In genomic region chr3:128845695-128846491, GRCh38 we compare ENCODE assay signal across 8 cellular contexts. TPM values are rescaled to one million over a fixed set of nuclear protein-coding genes. Genes with fewer than 3 reads are reported as not detected.
DNase-seq lines count a peak whose midpoint lies in the region; ATAC-seq and TF ChIP-seq lines count a peak whose summit lies in the region.

No MANE protein-coding gene starts in this region.

- TF ChIP-seq CTCF in HEK293 (tag by site-specific recombination; IDR thresholded peaks at IDR 0.05) (peak; percentile 69), body of pancreas (IDR thresholded peaks at IDR 0.05) (peak; percentile 30 to 55 (median 40)), gastrocnemius medialis (IDR thresholded peaks at IDR 0.05 in 4 of 5, conservative IDR thresholded peaks at IDR 0.05 in 1 of 5) (peak; percentile 60 to 90 (median 86))

- no peaks in the 10 kb centered on the region for H3K27me3 ChIP-seq in body of pancreas
- H3K27me3 ChIP-seq in iPS DF 6.9 (ENCODE audit: control insufficient read depth, insufficient read depth, low read length), result no peaks in the 10 kb centered on the region
- no peaks in the 10 kb centered on the region for H3K27me3 ChIP-seq in gastrocnemius medialis

- peaks cover 4% of the 10 kb centered on the region for H3K4me1 ChIP-seq in HEK293 (ENCODE audit: control insufficient read depth, insufficient read depth, low read length)
- peaks cover 10% of the 10 kb centered on the region for H3K4me1 ChIP-seq in body of pancreas
- H3K4me1 ChIP-seq in iPS DF 6.9 (ENCODE audit: control insufficient read depth, insufficient read depth, low read length), result peaks cover 2% of the 10 kb centered on the region; the same call in 1 of the 2 replicates
- H3K4me1 ChIP-seq in gastrocnemius medialis, result peaks cover 7 to 12% of the 10 kb centered on the region in 2 donors

- intact Hi-C loops in body of pancreas (cut with DNase I), result no loop called here
- intact Hi-C loops in gastrocnemius medialis (cut with DNase I; ENCODE audit: low total_unique reads), result loop anchor here (1.0 kb wide), 3 partner anchors 61 to 228 kb away; no protein-coding TSS in a partner anchor

- ATAC-seq in body of pancreas (peak; percentile 83), gastrocnemius medialis (peak; percentile 67 to 87)

- no peak for TF ChIP-seq POLR2A in body of pancreas (IDR thresholded peaks at IDR 0.05)
- TF ChIP-seq POLR2A in gastrocnemius medialis (IDR thresholded peaks at IDR 0.05), result no peak

- no peaks in the 10 kb centered on the region for H3K36me3 ChIP-seq in HEK293 (ENCODE audit: control insufficient read depth in 2 of 2, insufficient read depth in 1 of 2, low read length in 2 of 2)
- H3K36me3 ChIP-seq in body of pancreas (replicated peaks in 1 of 2; ENCODE audit: insufficient read depth in 1 of 2, low read depth in 2 of 2), result no peaks in the 10 kb centered on the region
- no peaks in the 10 kb centered on the region for H3K36me3 ChIP-seq in iPS DF 6.9 (ENCODE audit: control insufficient read depth, insufficient read depth, low read length)
- H3K36me3 ChIP-seq in gastrocnemius medialis, result no peaks in the 10 kb centered on the region

- H3K9me3 ChIP-seq in HEK293 (ENCODE audit: control insufficient read depth, insufficient read depth, low read depth, low read length), result no peaks in the 10 kb centered on the region
- H3K9me3 ChIP-seq in body of pancreas, result no peaks in the 10 kb centered on the region
- no peaks in the 10 kb centered on the region for H3K9me3 ChIP-seq in iPS DF 6.9 (ENCODE audit: control insufficient read depth, insufficient read depth, low read length)
- no peaks in the 10 kb centered on the region for H3K9me3 ChIP-seq in gastrocnemius medialis

- POLR2A ChIA-PET in HEK293 (lab: Yijun Ruan, JAX), result no interaction called here

- DNase-seq in ELR (ENCODE audit: low read depth) (peak; percentile 81), NCI-H1436 (lab: John Stamatoyannopoulos, UW) (peak; percentile 87), UCSD-AML1 (lab: John Stamatoyannopoulos, UW; ENCODE audit: unreplicated experiment) (peak; percentile 94), body of pancreas (peak; percentile 76 to 85 (median 82)), iPS DF 6.9 (ENCODE audit: low read depth, low spot score) (peak; percentile 57), gastrocnemius medialis (peak; percentile 67 to 86), NCI-H510A (lab: John Stamatoyannopoulos, UW) (no peak)

- H3K4me3 ChIP-seq in HEK293 (ENCODE audit: low read depth, low read length) (peak overlapping the region; percentile 16), body of pancreas (no peak overlapping the region), iPS DF 6.9 (ENCODE audit: low read length) (no peak overlapping the region), gastrocnemius medialis (peak overlapping the region; percentile 46 to 70 (median 52))

- CTCF ChIA-PET in HEK293 (lab: Yijun Ruan, JAX), result interaction anchor here (0.6 to 2.2 kb wide), 15 partner anchors 10 to 337 kb away, joined by 3 to 6 read pairs (median 4); no protein-coding TSS in a partner anchor

- H3K27ac ChIP-seq in HEK293 (ENCODE audit: extremely low read depth, low read depth, low read length), result peak overlapping the region; percentile 30; the same call in 1 of the 2 replicates
- H3K27ac ChIP-seq in body of pancreas, result no peak overlapping the region
- H3K27ac ChIP-seq in iPS DF 6.9 (ENCODE audit: low read length), result no peak overlapping the region
- H3K27ac ChIP-seq in gastrocnemius medialis, result peak overlapping the region; percentile 78 to 90 (median 84)

- in situ Hi-C loops in gastrocnemius medialis (cut with MboI; ENCODE audit: low sequenced_read_pairs in 4 of 4), result loop anchor here in 1 of 4 donors (10.0 kb wide), 1 partner anchor 161 kb away; no protein-coding TSS in a partner anchor

- 5 to 13% methylated on average over 7 to 35 of the region's 36 CpGs for WGBS in body of pancreas, 2 donors
- no CpG with 5 or more reads among the region's 36 CpGs for WGBS in iPS DF 6.9 (ENCODE audit: insufficient coverage, insufficient read length)

TF ChIP-seq in HEK293, 187 proteins besides CTCF, POLR2A, EP300 and RAD21 (continues in another document):
- TF ChIP-seq ZFHX2 (tag by site-specific recombination; conservative IDR thresholded peaks at IDR 0.05) (peak; percentile 71), SP7 (tag by site-specific recombination; IDR thresholded peaks at IDR 0.05) (0 out of 2 replicates have a peak, but pooled peaks have one; percentile 25), KLF1 (tag by site-specific recombination; IDR thresholded peaks at IDR 0.05) (peak; percentile 77), ZNF830 (tag by site-specific recombination; IDR thresholded peaks at IDR 0.05; ENCODE audit: low read depth) (no peak), ZNF23 (tag by site-specific recombination; IDR thresholded peaks at IDR 0.05; ENCODE audit: borderline replicate concordance) (no peak), GLIS2 (tag by site-specific recombination; IDR thresholded peaks at IDR 0.05) (peak; percentile 40; the same call in 1 of the 2 replicates), ZIC2 (tag by site-specific recombination; IDR thresholded peaks at IDR 0.05) (peak; percentile 60; the same call in 1 of the 2 replicates), GLIS1 (tag by site-specific recombination; IDR thresholded peaks at IDR 0.05) (peak; percentile 75), ZNF335 (tag by site-specific recombination; conservative IDR thresholded peaks at IDR 0.05) (peak; percentile 39), ZNF623 (tag by site-specific recombination; IDR thresholded peaks at IDR 0.05) (no peak), ZNF776 (tag by site-specific recombination; IDR thresholded peaks at IDR 0.05; ENCODE audit: borderline replicate concordance) (no peak), ZNF701 (tag by site-specific recombination; IDR thresholded peaks at IDR 0.05) (no peak), KLF10 (tag by site-specific recombination; IDR thresholded peaks at IDR 0.05) (no peak), ZBTB8A (tag by site-specific recombination; IDR thresholded peaks at IDR 0.05) (peak; percentile 90), ZNF768 (tag by site-specific recombination; IDR thresholded peaks at IDR 0.05) (no peak), ZNF747 (tag by site-specific recombination; IDR thresholded peaks at IDR 0.05) (no peak), ZBTB17 (tag by site-specific recombination; IDR thresholded peaks at IDR 0.05) (0 out of 2 replicates have a peak, but pooled peaks have one; percentile 34), ZNF843 (tag by site-specific recombination; IDR thresholded peaks at IDR 0.05) (no peak)
- TF ChIP-seq, protein P1, sequence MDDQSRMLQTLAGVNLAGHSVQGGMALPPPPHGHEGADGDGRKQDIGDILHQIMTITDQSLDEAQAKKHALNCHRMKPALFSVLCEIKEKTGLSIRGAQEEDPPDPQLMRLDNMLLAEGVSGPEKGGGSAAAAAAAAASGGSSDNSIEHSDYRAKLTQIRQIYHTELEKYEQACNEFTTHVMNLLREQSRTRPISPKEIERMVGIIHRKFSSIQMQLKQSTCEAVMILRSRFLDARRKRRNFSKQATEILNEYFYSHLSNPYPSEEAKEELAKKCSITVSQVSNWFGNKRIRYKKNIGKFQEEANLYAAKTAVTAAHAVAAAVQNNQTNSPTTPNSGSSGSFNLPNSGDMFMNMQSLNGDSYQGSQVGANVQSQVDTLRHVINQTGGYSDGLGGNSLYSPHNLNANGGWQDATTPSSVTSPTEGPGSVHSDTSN (CRISPR knock-in tag; IDR thresholded peaks at IDR 0.05), result 0 out of 2 replicates have a peak, but pooled peaks have one; percentile 50
- TF ChIP-seq, protein P2, sequence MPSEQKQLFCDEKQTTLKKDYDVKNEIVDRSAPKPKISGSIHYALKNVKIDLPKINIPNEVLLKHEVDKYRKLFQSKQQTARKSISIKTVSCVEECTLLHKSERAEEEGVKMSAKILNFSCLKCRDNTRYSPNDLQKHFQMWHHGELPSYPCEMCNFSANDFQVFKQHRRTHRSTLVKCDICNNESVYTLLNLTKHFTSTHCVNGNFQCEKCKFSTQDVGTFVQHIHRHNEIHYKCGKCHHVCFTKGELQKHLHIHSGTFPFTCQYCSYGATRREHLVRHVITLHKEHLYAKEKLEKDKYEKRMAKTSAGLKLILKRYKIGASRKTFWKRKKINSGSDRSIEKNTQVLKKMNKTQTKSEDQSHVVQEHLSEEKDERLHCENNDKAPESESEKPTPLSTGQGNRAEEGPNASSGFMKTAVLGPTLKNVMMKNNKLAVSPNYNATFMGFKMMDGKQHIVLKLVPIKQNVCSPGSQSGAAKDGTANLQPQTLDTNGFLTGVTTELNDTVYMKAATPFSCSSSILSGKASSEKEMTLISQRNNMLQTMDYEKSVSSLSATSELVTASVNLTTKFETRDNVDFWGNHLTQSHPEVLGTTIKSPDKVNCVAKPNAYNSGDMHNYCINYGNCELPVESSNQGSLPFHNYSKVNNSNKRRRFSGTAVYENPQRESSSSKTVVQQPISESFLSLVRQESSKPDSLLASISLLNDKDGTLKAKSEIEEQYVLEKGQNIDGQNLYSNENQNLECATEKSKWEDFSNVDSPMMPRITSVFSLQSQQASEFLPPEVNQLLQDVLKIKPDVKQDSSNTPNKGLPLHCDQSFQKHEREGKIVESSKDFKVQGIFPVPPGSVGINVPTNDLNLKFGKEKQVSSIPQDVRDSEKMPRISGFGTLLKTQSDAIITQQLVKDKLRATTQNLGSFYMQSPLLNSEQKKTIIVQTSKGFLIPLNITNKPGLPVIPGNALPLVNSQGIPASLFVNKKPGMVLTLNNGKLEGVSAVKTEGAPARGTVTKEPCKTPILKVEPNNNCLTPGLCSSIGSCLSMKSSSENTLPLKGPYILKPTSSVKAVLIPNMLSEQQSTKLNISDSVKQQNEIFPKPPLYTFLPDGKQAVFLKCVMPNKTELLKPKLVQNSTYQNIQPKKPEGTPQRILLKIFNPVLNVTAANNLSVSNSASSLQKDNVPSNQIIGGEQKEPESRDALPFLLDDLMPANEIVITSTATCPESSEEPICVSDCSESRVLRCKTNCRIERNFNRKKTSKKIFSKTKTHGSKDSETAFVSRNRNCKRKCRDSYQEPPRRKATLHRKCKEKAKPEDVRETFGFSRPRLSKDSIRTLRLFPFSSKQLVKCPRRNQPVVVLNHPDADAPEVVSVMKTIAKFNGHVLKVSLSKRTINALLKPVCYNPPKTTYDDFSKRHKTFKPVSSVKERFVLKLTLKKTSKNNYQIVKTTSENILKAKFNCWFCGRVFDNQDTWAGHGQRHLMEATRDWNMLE (tag by site-specific recombination; conservative IDR thresholded peaks at IDR 0.05; ENCODE audit: low read depth), result no peak

RNA-seq across cellular contexts. Expression of gene ACAD9, which starts 33.5 kb away (rescaled TPM):
- total RNA-seq in body of pancreas (10 to 100 TPM; 22.8 to 46.5 TPM), gastrocnemius medialis (10 to 100 TPM; 26.3 to 43.0 (median 37.5) TPM)

Comparison
In these comparisons a context has a peak if more than half of its experiments do, and no peak if none do; other contexts are left out.
1. H3K27ac ChIP-seq: peak in HEK293 (single experiment) and gastrocnemius medialis (4 of 4); none in body of pancreas (0 of 4) and iPS DF 6.9 (single experiment).
2. H3K4me3 ChIP-seq: peak in HEK293 (single experiment) and gastrocnemius medialis (4 of 4); none in body of pancreas (0 of 2) and iPS DF 6.9 (single experiment).
3. Peak in every context shown above with its lines, with median percentiles within 50 percentile points of each other: CTCF ChIP-seq.